15 cellular contexts compared by ENCODE assay signal in genomic region chr12:5748027-5748426, GRCh38.
DNase-seq lines count a peak whose midpoint lies in the region; ATAC-seq and TF ChIP-seq lines count a peak whose summit lies in the region.
"Had no signal": no experiment of that assay in that cellular context is flagged by ENCODE, and none has a peak within 500 bp of the region (broad histone marks: within the 10 kb centered on the region; RNA-seq: fewer than 3 reads in every experiment).

No MANE protein-coding gene starts in this region.

- intact Hi-C loops in activated CD8-positive, alpha-beta T cell treated with anti-CD3 and anti-CD28 coated beads for 36 hours (cut with micrococcal nuclease) = no loop called here
- intact Hi-C loops in left colon (cut with DNase I, micrococcal nuclease) = no loop called here

- no peak overlapping the region for H2BK15ac ChIP-seq in neuronal stem cell (ENCODE audit: low read length)

- H3K27ac ChIP-seq in neuronal stem cell (replicated peaks; ENCODE audit: low read length) = no peak overlapping the region
- no peak overlapping the region for H3K27ac ChIP-seq in Peyer's patch
- H3K27ac ChIP-seq: BLaER1 treated with 17β-estradiol and CSF1 and Interleukin-3, amounts not matched to agents 10 nM and 100 nM had no signal

- ATAC-seq in activated CD8-positive, alpha-beta T cell treated with anti-CD3 and anti-CD28 coated beads for 36 hours = no peak
- no peak for ATAC-seq in activated CD8-positive, alpha-beta T cell treated with anti-CD3 and anti-CD28 coated beads, Interleukin-2, amount 10 ng/mL, durations not matched to agents 7 days and 5 days
- no peak for ATAC-seq in left colon

- TF ChIP-seq CTCF in activated CD8-positive, alpha-beta T cell treated with anti-CD3 and anti-CD28 coated beads for 36 hours (IDR thresholded peaks at IDR 0.05) = no peak
- no peak for TF ChIP-seq CTCF in Peyer's patch (IDR thresholded peaks at IDR 0.05)

- H3K4me3 ChIP-seq in neuronal stem cell (ENCODE audit: low read length in 2 of 2) (peak overlapping the region in 1 of 2 donors; percentile 55), Peyer's patch (no peak overlapping the region)
- H3K4me3 ChIP-seq: BLaER1 treated with 17β-estradiol and CSF1 and Interleukin-3, amounts not matched to agents 10 nM and 100 nM; HAP-1 had no signal

- no peak overlapping the region for H3K27ac Mint-ChIP-seq in activated CD8-positive, alpha-beta T cell treated with anti-CD3 and anti-CD28 coated beads for 36 hours
- H3K27ac Mint-ChIP-seq in activated CD8-positive, alpha-beta T cell treated with anti-CD3 and anti-CD28 coated beads, Interleukin-2, amount 10 ng/mL, durations not matched to agents 7 days and 5 days = no peak overlapping the region
- H3K27ac Mint-ChIP-seq: CD4-positive, CD25-positive, alpha-beta regulatory T cell had no signal

- H2BK5ac ChIP-seq in neuronal stem cell (ENCODE audit: low read length) = no peak overlapping the region

- no peaks in the 10 kb centered on the region for H3K36me3 Mint-ChIP-seq in activated CD8-positive, alpha-beta T cell treated with anti-CD3 and anti-CD28 coated beads for 36 hours (ENCODE audit: low read depth)
- H3K36me3 Mint-ChIP-seq in activated CD8-positive, alpha-beta T cell treated with anti-CD3 and anti-CD28 coated beads, Interleukin-2, amount 10 ng/mL, durations not matched to agents 7 days and 5 days (ENCODE audit: low read depth) = no peaks in the 10 kb centered on the region
- H3K36me3 Mint-ChIP-seq: CD4-positive, CD25-positive, alpha-beta regulatory T cell had no signal

- H2AK5ac ChIP-seq in neuronal stem cell (ENCODE audit: low read depth, low read length) = no peak overlapping the region

- H3K27me3 ChIP-seq in neuronal stem cell (ENCODE audit: control insufficient read depth in 3 of 3, insufficient read depth in 3 of 3, low read depth in 1 of 3, low read length in 3 of 3) = no peaks in the 10 kb centered on the region
- H3K27me3 ChIP-seq in Peyer's patch = no peaks in the 10 kb centered on the region
- H3K27me3 ChIP-seq: BLaER1 treated with 17β-estradiol and CSF1 and Interleukin-3, amounts not matched to agents 10 nM and 100 nM had no signal

- no peaks in the 10 kb centered on the region for H3K9me3 Mint-ChIP-seq in activated CD8-positive, alpha-beta T cell treated with anti-CD3 and anti-CD28 coated beads for 36 hours
- no peaks in the 10 kb centered on the region for H3K9me3 Mint-ChIP-seq in activated CD8-positive, alpha-beta T cell treated with anti-CD3 and anti-CD28 coated beads, Interleukin-2, amount 10 ng/mL, durations not matched to agents 7 days and 5 days (ENCODE audit: insufficient read depth)
- H3K9me3 Mint-ChIP-seq: CD4-positive, CD25-positive, alpha-beta regulatory T cell had no signal

- H2BK120ac ChIP-seq in neuronal stem cell (ENCODE audit: low read depth, low read length) = no peak overlapping the region

- H3K36me3 ChIP-seq in neuronal stem cell (replicated peaks in 1 of 2; ENCODE audit: control insufficient read depth in 2 of 2, insufficient read depth in 2 of 2, low read length in 2 of 2) (no peaks in the 10 kb centered on the region), Peyer's patch (no peaks in the 10 kb centered on the region)
- H3K36me3 ChIP-seq: BLaER1 treated with 17β-estradiol and CSF1 and Interleukin-3, amounts not matched to agents 10 nM and 100 nM; HAP-1 had no signal

- peak overlapping the region; percentile 64 for H3K9ac ChIP-seq in neuronal stem cell (ENCODE audit: low read depth, low read length, poor library complexity)
- H3K9ac ChIP-seq: BLaER1 treated with 17β-estradiol and CSF1 and Interleukin-3, amounts not matched to agents 10 nM and 100 nM had no signal

- peak overlapping the region; percentile 59 for H3K14ac ChIP-seq in neuronal stem cell (ENCODE audit: low read length)

- H2AFZ ChIP-seq in neuronal stem cell (ENCODE audit: low read length) = no peak overlapping the region

- no peaks in the 10 kb centered on the region for H3K27me3 Mint-ChIP-seq in activated CD8-positive, alpha-beta T cell treated with anti-CD3 and anti-CD28 coated beads for 36 hours
- H3K27me3 Mint-ChIP-seq in activated CD8-positive, alpha-beta T cell treated with anti-CD3 and anti-CD28 coated beads, Interleukin-2, amount 10 ng/mL, durations not matched to agents 7 days and 5 days (ENCODE audit: low read depth) = no peaks in the 10 kb centered on the region
- H3K27me3 Mint-ChIP-seq: CD4-positive, CD25-positive, alpha-beta regulatory T cell had no signal

- peak overlapping the region; percentile 7 for H3K18ac ChIP-seq in neuronal stem cell (ENCODE audit: low read length)

- H3K4me1 ChIP-seq in neuronal stem cell (ENCODE audit: control insufficient read depth in 2 of 2, insufficient read depth in 1 of 2, low read depth in 1 of 2, low read length in 2 of 2) (peaks cover 0 to 2% of the 10 kb centered on the region in 2 donors), Peyer's patch (no peaks in the 10 kb centered on the region)
- H3K4me1 ChIP-seq: HAP-1 had no signal

- no peak for TF ChIP-seq POLR2A in Peyer's patch (IDR thresholded peaks at IDR 0.05)

- H4K91ac ChIP-seq in neuronal stem cell (ENCODE audit: low read depth, low read length, poor library complexity) = no peak overlapping the region

- H2BK12ac ChIP-seq in neuronal stem cell (ENCODE audit: low read length) = no peak overlapping the region

- peaks cover 23% of the 10 kb centered on the region for H3K4me1 Mint-ChIP-seq in activated CD8-positive, alpha-beta T cell treated with anti-CD3 and anti-CD28 coated beads for 36 hours (ENCODE audit: low read depth)
- peaks cover 10% of the 10 kb centered on the region for H3K4me1 Mint-ChIP-seq in activated CD8-positive, alpha-beta T cell treated with anti-CD3 and anti-CD28 coated beads, Interleukin-2, amount 10 ng/mL, durations not matched to agents 7 days and 5 days (ENCODE audit: low read depth)
- H3K4me1 Mint-ChIP-seq: CD4-positive, CD25-positive, alpha-beta regulatory T cell had no signal

- peak overlapping the region; percentile 89 for H4K8ac ChIP-seq in neuronal stem cell (ENCODE audit: low read depth, low read length)

- CTCF ChIA-PET in activated CD8-positive, alpha-beta T cell treated with anti-CD3 and anti-CD28 coated beads for 36 hours (lab: Charles Lee) = interaction anchor here (1.1 kb wide), 1 partner anchor 49 kb away, joined by 3 read pairs; no protein-coding TSS in a partner anchor
- CTCF ChIA-PET in activated CD8-positive, alpha-beta T cell treated with anti-CD3 and anti-CD28 coated beads, Interleukin-2, amount 10 ng/mL, durations not matched to agents 7 days and 5 days (lab: Charles Lee) = no interaction called here

- H3K23ac ChIP-seq in neuronal stem cell (ENCODE audit: low read depth, low read length, poor library complexity) = peak overlapping the region; percentile 37

- H3K4me3 Mint-ChIP-seq in activated CD8-positive, alpha-beta T cell treated with anti-CD3 and anti-CD28 coated beads for 36 hours = no peak overlapping the region
- H3K4me3 Mint-ChIP-seq in activated CD8-positive, alpha-beta T cell treated with anti-CD3 and anti-CD28 coated beads, Interleukin-2, amount 10 ng/mL, durations not matched to agents 7 days and 5 days = no peak overlapping the region
- H3K4me3 Mint-ChIP-seq: CD4-positive, CD25-positive, alpha-beta regulatory T cell had no signal

- H3K4me2 ChIP-seq in neuronal stem cell (ENCODE audit: insufficient read depth, low read length, poor library complexity, severe bottlenecking) = no peak overlapping the region
- H3K4me2 ChIP-seq: BLaER1 treated with 17β-estradiol and CSF1 and Interleukin-3, amounts not matched to agents 10 nM and 100 nM had no signal

- peaks cover 3% of the 10 kb centered on the region for H3K79me1 ChIP-seq in neuronal stem cell (ENCODE audit: low read depth, low read length)

- POLR2A ChIA-PET in activated CD8-positive, alpha-beta T cell treated with anti-CD3 and anti-CD28 coated beads for 36 hours (lab: Charles Lee) = interaction anchor here (0.8 kb wide), 1 partner anchor 47 kb away, joined by 3 read pairs; no protein-coding TSS in a partner anchor
- POLR2A ChIA-PET in activated CD8-positive, alpha-beta T cell treated with anti-CD3 and anti-CD28 coated beads, Interleukin-2, amount 10 ng/mL, durations not matched to agents 7 days and 5 days (lab: Charles Lee) = no interaction called here

- WGBS in neuronal stem cell (ENCODE audit: extremely low coverage in 2 of 2, insufficient read length in 2 of 2, insufficient replicate concordance in 1 of 2), 2 donors = no CpG with 5 or more reads among the region's 12 CpGs

- no peak overlapping the region for H3K4ac ChIP-seq in neuronal stem cell (ENCODE audit: low read length)

- peak; percentile 3 for DNase-seq in activated CD8-positive, alpha-beta T cell treated with anti-CD3 and anti-CD28 coated beads for 36 hours
- DNase-seq in activated CD8-positive, alpha-beta T cell treated with anti-CD3 and anti-CD28 coated beads, Interleukin-2, amount 10 ng/mL, durations not matched to agents 7 days and 5 days = no peak
- peak; percentile 2 for DNase-seq in D341Med (ENCODE audit: low spot score)
- peak; percentile 45 for DNase-seq in RPMI7951 (ENCODE audit: low read depth)
- no peak for DNase-seq in neuronal stem cell (ENCODE audit: low spot score)
- DNase-seq in Peyer's patch = no peak
- no peak for DNase-seq in left colon
- DNase-seq: 8988T; CD4-positive, CD25-positive, alpha-beta regulatory T cell; DMS153; DMS79 treated with DMSO at 0.1 percent for 48 hours; EL; GOT3 had no signal

- H3K9me3 ChIP-seq in neuronal stem cell (replicated peaks in 1 of 2; ENCODE audit: control insufficient read depth in 2 of 2, insufficient read depth in 1 of 2, low read depth in 1 of 2, low read length in 2 of 2) (peaks cover 0 to 2% of the 10 kb centered on the region in 2 donors), Peyer's patch (no peaks in the 10 kb centered on the region)
- H3K9me3 ChIP-seq: BLaER1 treated with 17β-estradiol and CSF1 and Interleukin-3, amounts not matched to agents 10 nM and 100 nM; HAP-1 had no signal

Comparison
In these comparisons a context has a peak if more than half of its experiments do, and no peak if none do; other contexts are left out.
1. DNase-seq: peak in activated CD8-positive, alpha-beta T cell treated with anti-CD3 and anti-CD28 coated beads for 36 hours (single experiment), D341Med (single experiment) and RPMI7951 (single experiment); none in activated CD8-positive, alpha-beta T cell treated with anti-CD3 and anti-CD28 coated beads, Interleukin-2, amount 10 ng/mL, durations not matched to agents 7 days and 5 days (single experiment), neuronal stem cell (single experiment), Peyer's patch (0 of 3) and left colon (0 of 2).